In genomic region chr6:144415014-144415413, GRCh38 we compare ENCODE assay signal across 14 cellular contexts.
DNase-seq lines count a peak whose midpoint lies in the region; ATAC-seq, FAIRE-seq and TF ChIP-seq lines count a peak whose summit lies in the region.
"Had no signal": no experiment of that assay in that cellular context is flagged by ENCODE, and none has a peak within 500 bp of the region (broad histone marks: within the 10 kb centered on the region; RNA-seq: fewer than 3 reads in every experiment).

No MANE protein-coding gene starts in this region.

- TF ChIP-seq POLR2A in breast epithelium (IDR thresholded peaks at IDR 0.05) = no peak

- intact Hi-C loops in MCF 10A (cut with micrococcal nuclease) = loop anchor here (1.0 to 10.0 kb wide), 3 partner anchors 70 to 200 kb away; no protein-coding TSS in a partner anchor
- intact Hi-C loops in breast epithelium (cut with DNase I; ENCODE audit: low total_unique reads) = no loop called here

- H3K4me3 ChIP-seq in breast epithelium (no peak overlapping the region), small intestine (ENCODE audit: low read depth in 1 of 2, low read length in 2 of 2) (no peak overlapping the region)

- H3K27ac Mint-ChIP-seq in MCF 10A (ENCODE audit: low read depth, unreplicated experiment) = peak overlapping the region; percentile 70
- H3K27ac Mint-ChIP-seq: activated B cell treated with CpG ODN at 0.5 μM for 24 hours; stimulated activated memory B cell treated with anti-CD40 and anti-IgM and Interleukin-4, amounts not matched to agents 10 μg/mL and 1 μg/mL and 100 μg/mL, for 72 hours had no signal

- TF ChIP-seq CTCF in MCF 10A (IDR thresholded peaks at IDR 0.05; ENCODE audit: unreplicated experiment) (no peak), breast epithelium (IDR thresholded peaks at IDR 0.05) (no peak)

- POLR2A ChIA-PET in MCF 10A (lab: Yijun Ruan, JAX) = interaction anchor here (0.5 to 3.2 kb wide), 5 partner anchors 129 to 1427 kb away, joined by 3 to 16 read pairs (median 3); no protein-coding TSS in a partner anchor

- H3K9me3 ChIP-seq in breast epithelium (no peaks in the 10 kb centered on the region), small intestine (ENCODE audit: control insufficient read depth, low read depth) (no peaks in the 10 kb centered on the region)

- ATAC-seq in GM18511 (IDR thresholded peaks at IDR 0.05; ENCODE audit: unreplicated experiment) (no peak), GM18502 (IDR thresholded peaks at IDR 0.05; ENCODE audit: poor library complexity, unreplicated experiment) (no peak), GM18868 (IDR thresholded peaks at IDR 0.05; ENCODE audit: unreplicated experiment) (no peak)
- ATAC-seq: stimulated activated memory B cell treated with anti-CD40 and anti-IgM and Interleukin-4, amounts not matched to agents 10 μg/mL and 1 μg/mL and 100 μg/mL, for 72 hours had no signal

- H3K27me3 ChIP-seq in breast epithelium (no peaks in the 10 kb centered on the region), small intestine (ENCODE audit: control insufficient read depth in 2 of 2, insufficient read depth in 2 of 2, low read length in 2 of 2) (no peaks in the 10 kb centered on the region)

- H3K4me1 ChIP-seq in breast epithelium = no peaks in the 10 kb centered on the region
- peaks cover 0 to under 1% of the 10 kb centered on the region in 2 donors for H3K4me1 ChIP-seq in small intestine (ENCODE audit: control insufficient read depth in 2 of 2, insufficient read depth in 1 of 2, low read depth in 1 of 2, low read length in 1 of 2)

- no peak overlapping the region for H3K4me3 Mint-ChIP-seq in MCF 10A (ENCODE audit: unreplicated experiment)
- H3K4me3 Mint-ChIP-seq: activated B cell treated with CpG ODN at 0.5 μM for 24 hours; memory B cell; stimulated activated memory B cell treated with anti-CD40 and anti-IgM and Interleukin-4, amounts not matched to agents 10 μg/mL and 1 μg/mL and 100 μg/mL, for 72 hours had no signal

- no peaks in the 10 kb centered on the region for H3K36me3 Mint-ChIP-seq in MCF 10A (ENCODE audit: insufficient read depth, unreplicated experiment)

- BruUV-seq in MCF 10A (replicated peaks; lab: Mats Ljungman, UMichigan) = no TSS peak

- no peaks in the 10 kb centered on the region for H3K9me3 Mint-ChIP-seq in MCF 10A (ENCODE audit: unreplicated experiment)
- H3K9me3 Mint-ChIP-seq: activated B cell treated with CpG ODN at 0.5 μM for 24 hours; stimulated activated memory B cell treated with anti-CD40 and anti-IgM and Interleukin-4, amounts not matched to agents 10 μg/mL and 1 μg/mL and 100 μg/mL, for 72 hours had no signal

- H3K27ac ChIP-seq in breast epithelium = no peak overlapping the region
- H3K27ac ChIP-seq in small intestine (ENCODE audit: low read depth in 1 of 2, low read length in 1 of 2) = no peak overlapping the region

- CTCF ChIA-PET in MCF 10A (lab: Yijun Ruan, JAX) = interaction anchor here (1.0 kb wide), 1 partner anchor 10 kb away, joined by 3 read pairs; no protein-coding TSS in a partner anchor

- H3K4me1 Mint-ChIP-seq in MCF 10A (ENCODE audit: insufficient read depth, unreplicated experiment) = peaks cover 33% of the 10 kb centered on the region

- DNase-seq in MCF 10A (ENCODE audit: unreplicated experiment) (peak; percentile 72), breast epithelium (ENCODE audit: low spot score in 2 of 2) (no peak), RPMI7951 (ENCODE audit: low read depth) (peak; percentile 70), fibroblast of peridontal ligament (ENCODE audit: extremely low read depth) (peak; percentile 72), small intestine (peak; percentile 7)
- DNase-seq: activated B cell treated with CpG ODN at 0.5 μM for 24 hours; activated naive CD4-positive, alpha-beta T cell; KBM-7; NK-92 treated with Interleukin-12 subunit alpha and Interleukin-12 subunit beta, amount 100 ng/mL, for 24 hours had no signal

- 82 to 83% (median 83%) methylated on average over 3 of the region's 3 CpGs for WGBS in small intestine, 3 donors

- H3K27me3 Mint-ChIP-seq in MCF 10A (ENCODE audit: insufficient read depth, unreplicated experiment) = no peaks in the 10 kb centered on the region
- H3K27me3 Mint-ChIP-seq: activated B cell treated with CpG ODN at 0.5 μM for 24 hours; memory B cell; stimulated activated memory B cell treated with anti-CD40 and anti-IgM and Interleukin-4, amounts not matched to agents 10 μg/mL and 1 μg/mL and 100 μg/mL, for 72 hours had no signal

- FAIRE-seq in small intestine (lab: Jason Lieb, UNC) = no peak

- no peaks in the 10 kb centered on the region for H3K36me3 ChIP-seq in breast epithelium
- H3K36me3 ChIP-seq in small intestine (ENCODE audit: control insufficient read depth in 2 of 2, insufficient read depth in 2 of 2, low read length in 2 of 2) = no peaks in the 10 kb centered on the region

Comparison
In these comparisons a context has a peak if more than half of its experiments do, and no peak if none do; other contexts are left out.
1. DNase-seq: peak in MCF 10A (single experiment), RPMI7951 (single experiment), fibroblast of peridontal ligament (single experiment) and small intestine (single experiment); none in breast epithelium (0 of 2).